In the genomic region with DNA sequence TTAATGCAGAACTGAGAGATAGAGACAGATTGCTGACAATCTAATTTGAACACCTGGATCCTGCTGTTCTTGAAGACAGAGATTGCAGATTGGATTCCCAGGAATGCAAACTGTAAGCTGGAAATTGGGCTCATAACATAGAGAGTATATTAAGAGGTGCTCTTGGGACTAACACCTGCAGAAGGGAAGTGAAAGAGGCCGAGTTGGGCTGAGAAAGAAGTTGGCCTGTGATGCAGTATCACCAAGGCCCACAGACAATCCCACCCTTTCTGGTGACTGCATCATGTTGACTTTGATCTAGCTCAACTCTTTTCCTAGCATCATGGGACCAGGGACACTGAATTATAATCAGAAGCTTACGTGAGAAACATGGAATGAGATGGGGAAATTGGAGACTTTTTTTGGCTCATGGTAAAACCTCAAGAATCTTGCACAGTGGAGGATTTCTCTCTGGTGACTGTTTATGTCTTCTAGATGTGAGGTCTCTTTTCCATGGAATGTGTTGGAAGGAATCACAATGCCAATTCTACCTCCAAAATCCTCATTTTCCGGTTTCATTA, we compare ENCODE assay signal across 16 cellular contexts.
"Had no signal": no experiment of that assay in that cellular context is flagged by ENCODE, and none has a peak within 500 bp of the region (broad histone marks: within the 10 kb centered on the region; RNA-seq: fewer than 3 reads in every experiment).

No MANE protein-coding gene starts in this region.

- DNase-seq: activated CD4-positive, alpha-beta T cell treated with anti-CD3 and anti-CD28 coated beads for 4 hours; activated CD8-positive, alpha-beta memory T cell treated with anti-CD3 and anti-CD28 coated beads, Interleukin-2, amount 50 U/mL, for 4 hours; activated CD8-positive, alpha-beta T cell treated with anti-CD3 and anti-CD28 coated beads for 36 hours; activated gamma-delta T cell treated with Interleukin-2 at 50 U/mL for 16 hours; activated naive CD8-positive, alpha-beta T cell treated with anti-CD3 and anti-CD28 coated beads for 36 hours; activated T-cell treated with anti-CD3 and anti-CD28 coated beads, Interleukin-2, amount 50 U/mL, for 72 hours; anterior cingulate cortex; esophagus squamous epithelium; lower lobe of right lung; naive B cell; retina; substantia nigra; T1000; transverse colon; WERI-Rb-1 had no signal

- H3K27me3 ChIP-seq: esophagus squamous epithelium, transverse colon had no signal

- ATAC-seq: activated CD8-positive, alpha-beta T cell treated with anti-CD3 and anti-CD28 coated beads for 36 hours; activated T-cell treated with anti-CD3 and anti-CD28 coated beads, Interleukin-2, amount 50 U/mL, for 72 hours; lower lobe of right lung; stimulated activated effector memory CD8-positive, alpha-beta T cell treated with anti-CD3 and anti-CD28 coated beads, Interleukin-12 subunit alpha, Interleukin-12 subunit beta, amount 100 ng/mL, for 72 hours had no signal

- H3K4me1 ChIP-seq: esophagus squamous epithelium, lower lobe of right lung, transverse colon had no signal

- H3K4me3 ChIP-seq: esophagus squamous epithelium, lower lobe of right lung, transverse colon had no signal

- H3K27ac ChIP-seq: esophagus squamous epithelium, lower lobe of right lung, transverse colon, WERI-Rb-1 had no signal

- H3K9me3 ChIP-seq: esophagus squamous epithelium, lower lobe of right lung, transverse colon had no signal

- H3K36me3 ChIP-seq: esophagus squamous epithelium, lower lobe of right lung, transverse colon, WERI-Rb-1 had no signal
